Comparison of ENCODE assay signal across 8 cellular contexts in genomic region chr17:4364622-4365041, GRCh38. TPM values are rescaled to one million over a fixed set of nuclear protein-coding genes. Genes with fewer than 3 reads are reported as not detected.
DNase-seq lines count a peak whose midpoint lies in the region; ATAC-seq and TF ChIP-seq lines count a peak whose summit lies in the region.

No MANE protein-coding gene starts in this region.

- DNase-seq in choroid plexus epithelial cell (ENCODE audit: low read depth) (no peak), medulla oblongata (ENCODE audit: extremely low spot score) (no peak), activated gamma-delta T cell (lab: John Stamatoyannopoulos, UW) (no peak)

- ATAC-seq in GM21515 (IDR thresholded peaks at IDR 0.05; ENCODE audit: unreplicated experiment) (no peak), GM18907 (IDR thresholded peaks at IDR 0.05; ENCODE audit: unreplicated experiment) (no peak)

- peaks cover 64% of the 10 kb centered on the region for H3K79me2 ChIP-seq in ACC112 (ENCODE audit: control insufficient read depth, insufficient read depth, low read length, unreplicated experiment)

- peaks cover 16% of the 10 kb centered on the region for H3K4me1 ChIP-seq in ACC112 (ENCODE audit: control insufficient read depth, insufficient read depth, low read length, unreplicated experiment)
- H3K4me1 ChIP-seq in muscle layer of colon (ENCODE audit: insufficient read depth, low read length): peaks cover 14% of the 10 kb centered on the region

- peak overlapping the region; percentile 76 to 98 (median 96) for H3K27ac Mint-ChIP-seq in IgD-negative memory B cell

- peaks cover 2% of the 10 kb centered on the region for H3K36me3 Mint-ChIP-seq in IgD-negative memory B cell

- H3K27ac ChIP-seq in ACC112 (ENCODE audit: low read depth, low read length): peak overlapping the region; percentile 0; the same call in 1 of the 2 replicates
- H3K27ac ChIP-seq in muscle layer of colon (ENCODE audit: low read depth, low read length): peak overlapping the region; percentile 98

- peak overlapping the region; percentile 3 for H3K9ac ChIP-seq in muscle layer of colon (ENCODE audit: low read length)

- H3K9me3 ChIP-seq in muscle layer of colon (ENCODE audit: low read length): no peaks in the 10 kb centered on the region

- no peaks in the 10 kb centered on the region for H3K9me3 Mint-ChIP-seq in IgD-negative memory B cell

- peaks cover 28 to 35% (median 33%) of the 10 kb centered on the region in 3 donors for H3K4me1 Mint-ChIP-seq in IgD-negative memory B cell

- H3K36me3 ChIP-seq in ACC112 (ENCODE audit: insufficient read depth, low read length) (no peaks in the 10 kb centered on the region), muscle layer of colon (ENCODE audit: insufficient read depth, low read length) (no peaks in the 10 kb centered on the region)

- H3K27me3 Mint-ChIP-seq in IgD-negative memory B cell: no peaks in the 10 kb centered on the region

- peak overlapping the region; percentile 89 to 99 (median 97) for H3K4me3 Mint-ChIP-seq in IgD-negative memory B cell

- TF ChIP-seq CTCF in choroid plexus epithelial cell (conservative IDR thresholded peaks at IDR 0.05; ENCODE audit: low read depth, low read length): no peak

- H3K27me3 ChIP-seq in ACC112 (ENCODE audit: insufficient read depth, low read length) (no peaks in the 10 kb centered on the region), muscle layer of colon (ENCODE audit: control insufficient read depth in 1 of 2, insufficient read depth in 2 of 2, low read length in 2 of 2) (no peaks in the 10 kb centered on the region)

- no peak overlapping the region for H2AFZ ChIP-seq in ACC112 (ENCODE audit: low read length, unreplicated experiment)

- peak overlapping the region; percentile 93 for H3K4me3 ChIP-seq in ACC112 (ENCODE audit: low read depth, low read length)
- H3K4me3 ChIP-seq in choroid plexus epithelial cell (ENCODE audit: low read depth, low read length): peak overlapping the region; percentile 81
- peak overlapping the region; percentile 69 to 99 for H3K4me3 ChIP-seq in muscle layer of colon (ENCODE audit: low read depth in 1 of 2, low read length in 2 of 2)

RNA-seq across cellular contexts. Expression of gene UBE2G1, which starts 1.8 kb away (rescaled TPM):
- 97.5 TPM for polyA plus RNA-seq in IgD-negative memory B cell
